8 cellular contexts compared by ENCODE assay signal in the genomic region with DNA sequence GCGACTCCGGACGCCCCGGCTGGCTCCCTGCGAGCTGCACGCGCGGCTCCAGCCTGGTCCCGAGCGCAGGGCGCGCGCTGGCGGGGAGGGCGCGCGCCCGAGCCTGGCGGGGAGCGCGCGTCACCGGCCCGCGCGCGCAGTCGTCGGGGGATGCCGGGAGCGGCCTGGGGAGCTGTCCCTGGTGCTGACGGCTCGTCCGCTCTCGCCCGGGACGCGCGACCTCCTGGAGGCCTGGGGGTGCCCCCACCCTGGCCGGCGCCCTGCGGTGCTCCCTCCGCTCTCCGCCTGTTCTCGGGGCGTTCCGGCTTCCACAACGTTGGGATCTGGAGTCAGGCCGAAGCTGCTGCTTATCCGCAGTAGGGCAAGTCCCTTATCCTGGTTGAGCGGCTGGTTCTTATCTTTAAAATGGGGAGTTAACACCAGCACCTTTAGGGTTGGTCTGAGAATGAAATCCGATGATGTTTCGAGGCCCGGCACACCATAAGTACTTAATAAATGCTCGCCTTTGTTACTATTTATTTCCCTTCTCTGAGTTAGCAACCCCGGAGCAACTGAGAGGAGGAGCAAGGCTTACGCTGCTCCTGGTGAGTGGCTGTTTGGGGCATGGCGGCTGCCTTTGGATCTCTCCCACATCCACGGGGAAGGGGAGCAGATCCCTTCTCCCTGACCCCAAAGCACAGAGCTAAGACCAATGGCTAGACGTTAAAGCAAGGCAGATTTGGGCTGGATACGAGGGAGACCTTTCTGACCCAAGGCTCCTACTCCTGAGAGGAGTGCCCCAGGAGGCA. TPM values are rescaled to one million over a fixed set of nuclear protein-coding genes. Genes with fewer than 3 reads are reported as not detected.
DNase-seq lines count a peak whose midpoint lies in the region; ATAC-seq and TF ChIP-seq lines count a peak whose summit lies in the region.

A gene (minus strand): TSS at position 79 of the 788 bp plus-strand sequence. CDS start 29,166 bp downstream, outside the sequence.

- no peak for TF ChIP-seq POLR2A in vagina (IDR thresholded peaks at IDR 0.05)

- DNase-seq in BE2C (peak; percentile 69), NCI-H2196 treated with DMSO at 0.1 percent for 48 hours (lab: John Stamatoyannopoulos, UW; ENCODE audit: unreplicated experiment) (peak; percentile 44), astrocyte of the spinal cord (ENCODE audit: low read depth, low spot score) (peak; percentile 29), kidney tubule cell (ENCODE audit: low spot score) (peak; percentile 16), vagina (ENCODE audit: extremely low spot score in 2 of 2) (no peak)
- peak; percentile 21 to 52 for DNase-seq in stimulated activated effector memory CD8-positive, alpha-beta T cell treated with anti-CD3 and anti-CD28 coated beads, Interleukin-12 subunit alpha, Interleukin-12 subunit beta, amount 100 ng/mL, for 72 hours (ENCODE audit: low spot score in 2 of 2)

- in situ Hi-C loops in astrocyte of the spinal cord (cut with HindIII; ENCODE audit: low sequenced_read_pairs), result no loop called here

- H3K9me3 Mint-ChIP-seq in stimulated activated effector memory CD8-positive, alpha-beta T cell treated with anti-CD3 and anti-CD28 coated beads, Interleukin-12 subunit alpha, Interleukin-12 subunit beta, amount 100 ng/mL, for 72 hours, result no peaks in the 10 kb centered on the region

- H3K27ac ChIP-seq in vagina, result no peak within 1 kb of the TSS

- no peak within 1 kb of the TSS for H3K27ac Mint-ChIP-seq in stimulated activated effector memory CD8-positive, alpha-beta T cell treated with anti-CD3 and anti-CD28 coated beads, Interleukin-12 subunit alpha, Interleukin-12 subunit beta, amount 100 ng/mL, for 72 hours

- H3K4me1 Mint-ChIP-seq in stimulated activated effector memory CD8-positive, alpha-beta T cell treated with anti-CD3 and anti-CD28 coated beads, Interleukin-12 subunit alpha, Interleukin-12 subunit beta, amount 100 ng/mL, for 72 hours, result peaks cover 6% of the 10 kb centered on the region

- peaks cover 6% of the 10 kb centered on the region for H3K36me3 Mint-ChIP-seq in stimulated activated effector memory CD8-positive, alpha-beta T cell treated with anti-CD3 and anti-CD28 coated beads, Interleukin-12 subunit alpha, Interleukin-12 subunit beta, amount 100 ng/mL, for 72 hours

- peaks cover 56% of the 10 kb centered on the region for H3K4me1 ChIP-seq in BE2C
- H3K4me1 ChIP-seq in vagina, result no peaks in the 10 kb centered on the region

- H3K4me3 ChIP-seq in BE2C (ENCODE audit: low read depth, low read length), result peak within 1 kb of the TSS; percentile 71
- H3K4me3 ChIP-seq in astrocyte of the spinal cord (ENCODE audit: low read depth, low read length), result no peak within 1 kb of the TSS
- no peak within 1 kb of the TSS for H3K4me3 ChIP-seq in vagina

- no peak for TF ChIP-seq CTCF in BE2C (IDR thresholded peaks at IDR 0.05; ENCODE audit: low read depth, low read length)
- no peak for TF ChIP-seq CTCF in astrocyte of the spinal cord (IDR thresholded peaks at IDR 0.05; ENCODE audit: low read depth, low read length)
- TF ChIP-seq CTCF in vagina (IDR thresholded peaks at IDR 0.05), result no peak

- H3K36me3 ChIP-seq in BE2C (peaks cover 34% of the 10 kb centered on the region), vagina (no peaks in the 10 kb centered on the region)

- intact Hi-C loops in vagina (cut with DNase I), result no loop called here

- H3K27me3 ChIP-seq in BE2C (no peaks in the 10 kb centered on the region), vagina (peaks cover 6% of the 10 kb centered on the region)

- H3K4me3 Mint-ChIP-seq in stimulated activated effector memory CD8-positive, alpha-beta T cell treated with anti-CD3 and anti-CD28 coated beads, Interleukin-12 subunit alpha, Interleukin-12 subunit beta, amount 100 ng/mL, for 72 hours, result no peak within 1 kb of the TSS

- H3K9me3 ChIP-seq in BE2C (no peaks in the 10 kb centered on the region), vagina (no peaks in the 10 kb centered on the region)

- ATAC-seq in stimulated activated effector memory CD8-positive, alpha-beta T cell treated with anti-CD3 and anti-CD28 coated beads, Interleukin-12 subunit alpha, Interleukin-12 subunit beta, amount 100 ng/mL, for 72 hours, result peak; percentile 42
- ATAC-seq in GM21423 (IDR thresholded peaks at IDR 0.05; ENCODE audit: unreplicated experiment), result no peak
- ATAC-seq in HG03097 (IDR thresholded peaks at IDR 0.05; ENCODE audit: low FRiP score, unreplicated experiment), result no peak

RNA-seq across cellular contexts. Expression of the gene that starts here (rescaled TPM):
- polyA plus RNA-seq in BE2C (2012; ENCODE audit: insufficient read depth, insufficient read length, low read depth), result 8.5 TPM
- total RNA-seq in vagina, result not detected

Comparison
In these comparisons a context has a peak if more than half of its experiments do, and no peak if none do; other contexts are left out.
1. DNase-seq: peak in BE2C (single experiment), NCI-H2196 treated with DMSO at 0.1 percent for 48 hours (single experiment), astrocyte of the spinal cord (single experiment), kidney tubule cell (single experiment) and stimulated activated effector memory CD8-positive, alpha-beta T cell treated with anti-CD3 and anti-CD28 coated beads, Interleukin-12 subunit alpha, Interleukin-12 subunit beta, amount 100 ng/mL, for 72 hours (2 of 2); none in vagina (0 of 2).